ENCODE assay signal across 9 cellular contexts in the genomic region with DNA sequence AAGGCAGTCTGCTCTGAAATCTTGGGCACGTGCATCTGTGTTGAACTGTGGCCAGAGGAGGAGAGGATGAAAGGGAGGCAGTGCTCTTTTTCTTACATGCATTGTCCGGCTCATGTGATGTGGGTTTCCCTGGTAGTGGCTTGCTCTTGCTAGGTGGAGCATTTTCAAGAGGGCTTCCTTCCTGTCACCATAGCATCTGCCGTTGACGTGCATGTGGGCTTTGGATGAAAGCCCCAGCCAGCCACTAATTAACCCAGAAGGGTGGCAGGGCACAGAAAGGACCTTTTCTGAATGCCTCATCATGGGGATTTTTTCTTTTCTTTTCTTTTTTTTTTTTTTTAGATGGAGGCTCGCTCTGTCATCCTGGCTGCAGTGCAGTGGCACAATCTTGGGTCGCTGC.
DNase-seq lines count a peak whose midpoint lies in the region; ATAC-seq and TF ChIP-seq lines count a peak whose summit lies in the region.
"Had no signal": no experiment of that assay in that cellular context is flagged by ENCODE, and none has a peak within 500 bp of the region (broad histone marks: within the 10 kb centered on the region; RNA-seq: fewer than 3 reads in every experiment).

No MANE protein-coding gene starts in this region.

- no peaks in the 10 kb centered on the region for H3K9me3 Mint-ChIP-seq in naive thymus-derived CD8-positive, alpha-beta T cell
- peaks cover 8% of the 10 kb centered on the region for H3K9me3 Mint-ChIP-seq in osteocyte (ENCODE audit: unreplicated experiment)
- H3K9me3 Mint-ChIP-seq: dendritic cell treated with granulocyte-macrophage colony-stimulating factor and Interleukin-4, amounts not matched to agents 40 ng/mL and 50 ng/mL, for 4 days had no signal

- whole genome bisulfite sequencing in prostate gland: 43% methylated on average over 6 of the region's 6 CpGs
- WGBS in mammary epithelial cell (ENCODE audit: low coverage, missing lambda C conversion rate): 51% methylated on average over 6 of the region's 6 CpGs

- H3K4me3 ChIP-seq in prostate gland (no peak overlapping the region), mammary epithelial cell (replicated peaks in 1 of 3; ENCODE audit: insufficient read depth in 1 of 3, low read depth in 2 of 3, low read length in 3 of 3) (no peak overlapping the region)

- no peaks in the 10 kb centered on the region for H3K4me1 ChIP-seq in prostate gland (replicated peaks)
- H3K4me1 ChIP-seq in mammary epithelial cell (ENCODE audit: insufficient read depth, low read length): no peaks in the 10 kb centered on the region

- H3K4me3 Mint-ChIP-seq in T-helper 17 cell (no peak overlapping the region), osteocyte (ENCODE audit: unreplicated experiment) (no peak overlapping the region)
- H3K4me3 Mint-ChIP-seq in naive thymus-derived CD8-positive, alpha-beta T cell: peak overlapping the region in 8 of 10 donors; percentile 31 to 68 (median 52)
- H3K4me3 Mint-ChIP-seq: dendritic cell treated with granulocyte-macrophage colony-stimulating factor and Interleukin-4, amounts not matched to agents 40 ng/mL and 50 ng/mL, for 4 days had no signal

- in situ Hi-C loops in mammary epithelial cell (cut with MboI; ENCODE audit: low sequenced_read_pairs in 2 of 2): no loop called here

- no TSS peak for BruUV-seq in mammary epithelial cell (replicated peaks; lab: Mats Ljungman, UMichigan)

- no peaks in the 10 kb centered on the region for H3K79me2 ChIP-seq in mammary epithelial cell (ENCODE audit: insufficient read depth, low read length)

- H3K36me3 Mint-ChIP-seq in T-helper 17 cell (ENCODE audit: low read depth): no peaks in the 10 kb centered on the region
- H3K36me3 Mint-ChIP-seq in naive thymus-derived CD8-positive, alpha-beta T cell: peaks cover 0 to 2% (median 1%) of the 10 kb centered on the region in 3 donors
- H3K36me3 Mint-ChIP-seq in osteocyte (ENCODE audit: unreplicated experiment): peaks cover 2% of the 10 kb centered on the region

- TF ChIP-seq POLR2A in prostate gland (IDR thresholded peaks at IDR 0.05): no peak

- POLR2A ChIA-PET in naive thymus-derived CD8-positive, alpha-beta T cell (lab: Charles Lee): no interaction called here

- peaks cover 10% of the 10 kb centered on the region for H3K4me1 Mint-ChIP-seq in T-helper 17 cell
- peaks cover 12 to 42% (median 32%) of the 10 kb centered on the region in 4 donors for H3K4me1 Mint-ChIP-seq in naive thymus-derived CD8-positive, alpha-beta T cell
- H3K4me1 Mint-ChIP-seq in osteocyte (ENCODE audit: unreplicated experiment): no peaks in the 10 kb centered on the region

- DNase-seq in T-helper 17 cell (peak in 2 of 3 donors; percentile 7 to 9), NOMO-1 (lab: John Stamatoyannopoulos, UW; ENCODE audit: unreplicated experiment in 2 of 2) (no peak), prostate gland (ENCODE audit: low spot score) (no peak), osteocyte (ENCODE audit: extremely low spot score, unreplicated experiment) (no peak), mammary epithelial cell (no peak)
- DNase-seq in naive thymus-derived CD8-positive, alpha-beta T cell: peak in 9 of 10 donors; percentile 16 to 76 (median 61)

- H3K27ac ChIP-seq in prostate gland (no peak overlapping the region), mammary epithelial cell (ENCODE audit: insufficient read depth, low read depth, low read length) (no peak overlapping the region)

- TF ChIP-seq CTCF in prostate gland (IDR thresholded peaks at IDR 0.05) (no peak), osteocyte (IDR thresholded peaks at IDR 0.05) (no peak), mammary epithelial cell (conservative IDR thresholded peaks at IDR 0.05 in 1 of 2, IDR thresholded peaks at IDR 0.05 in 1 of 2; ENCODE audit: extremely low read depth in 1 of 2, insufficient read depth in 1 of 2, low read depth in 1 of 2, low read length in 2 of 2) (no peak)

- intact Hi-C loops in prostate gland (cut with DNase I) (no loop called here), mammary epithelial cell (cut with micrococcal nuclease) (no loop called here)

- H3K27me3 Mint-ChIP-seq in T-helper 17 cell (no peaks in the 10 kb centered on the region), osteocyte (ENCODE audit: unreplicated experiment) (no peaks in the 10 kb centered on the region)
- H3K27me3 Mint-ChIP-seq in naive thymus-derived CD8-positive, alpha-beta T cell: no peaks in the 10 kb centered on the region
- H3K27me3 Mint-ChIP-seq: dendritic cell treated with granulocyte-macrophage colony-stimulating factor and Interleukin-4, amounts not matched to agents 40 ng/mL and 50 ng/mL, for 4 days had no signal

- ATAC-seq in GM18861 (IDR thresholded peaks at IDR 0.05; ENCODE audit: unreplicated experiment): peak; percentile 95
- ATAC-seq in HG02943 (IDR thresholded peaks at IDR 0.05; ENCODE audit: low read depth, unreplicated experiment): peak; percentile 89
- ATAC-seq in T-helper 17 cell: peak; percentile 97
- ATAC-seq in naive thymus-derived CD8-positive, alpha-beta T cell: peak; percentile 86 to 93

- CTCF ChIA-PET in mammary epithelial cell (lab: Charles Lee; ENCODE audit: low non-redundant PET): no interaction called here

- no peaks in the 10 kb centered on the region for H3K9me3 ChIP-seq in T-helper 17 cell (ENCODE audit: control insufficient read depth, low read length, poor library complexity, severe bottlenecking)
- no peaks in the 10 kb centered on the region for H3K9me3 ChIP-seq in prostate gland
- no peaks in the 10 kb centered on the region for H3K9me3 ChIP-seq in mammary epithelial cell (replicated peaks; ENCODE audit: insufficient read depth, low read length)

- no peak overlapping the region for H3K4me2 ChIP-seq in mammary epithelial cell (ENCODE audit: insufficient read depth, low read depth, low read length)

- H3K27ac Mint-ChIP-seq in T-helper 17 cell: peak overlapping the region; percentile 75
- peak overlapping the region in 9 of 10 donors; percentile 8 to 91 (median 77) for H3K27ac Mint-ChIP-seq in naive thymus-derived CD8-positive, alpha-beta T cell
- no peak overlapping the region for H3K27ac Mint-ChIP-seq in osteocyte (ENCODE audit: unreplicated experiment)
- H3K27ac Mint-ChIP-seq: dendritic cell treated with granulocyte-macrophage colony-stimulating factor and Interleukin-4, amounts not matched to agents 40 ng/mL and 50 ng/mL, for 4 days had no signal

- dilution Hi-C loops in mammary epithelial cell (cut with HindIII; ENCODE audit: low sequenced_read_pairs): no loop called here

- H3K9ac ChIP-seq in mammary epithelial cell (ENCODE audit: insufficient read depth, low read length): no peak overlapping the region

- H2AFZ ChIP-seq in mammary epithelial cell (ENCODE audit: low read depth, low read length): no peak overlapping the region

- no peaks in the 10 kb centered on the region for H3K27me3 ChIP-seq in prostate gland (replicated peaks; ENCODE audit: insufficient read depth)
- peaks cover 2% of the 10 kb centered on the region for H3K27me3 ChIP-seq in mammary epithelial cell (ENCODE audit: insufficient read depth, low read length)

- H3K36me3 ChIP-seq in prostate gland (no peaks in the 10 kb centered on the region), mammary epithelial cell (ENCODE audit: insufficient read depth, low read length) (no peaks in the 10 kb centered on the region)

- H4K20me1 ChIP-seq in mammary epithelial cell (ENCODE audit: insufficient read depth, low read length): no peaks in the 10 kb centered on the region

Comparison
In these comparisons a context has a peak if more than half of its experiments do, and no peak if none do; other contexts are left out.
1. DNase-seq: peak in T-helper 17 cell (2 of 3) and naive thymus-derived CD8-positive, alpha-beta T cell (9 of 10); none in NOMO-1 (0 of 2), prostate gland (single experiment), osteocyte (single experiment) and mammary epithelial cell (single experiment).
2. H3K4me3 Mint-ChIP-seq: peak in naive thymus-derived CD8-positive, alpha-beta T cell (8 of 10); none in T-helper 17 cell (single experiment) and osteocyte (single experiment).
3. Peak in every context shown above with its lines, with median percentiles within 50 percentile points of each other: ATAC-seq.